ENCODE assay signal across 8 cellular contexts in genomic region chr9:129834489-129835127, GRCh38. TPM values are rescaled to one million over a fixed set of nuclear protein-coding genes. Genes with fewer than 3 reads are reported as not detected.
A peak's percentile ranks its signal among the peaks of the same experiment; 100 is the strongest.
DNase-seq lines count a peak whose midpoint lies in the region; TF ChIP-seq lines count a peak whose summit lies in the region.

No MANE protein-coding gene starts in this region.

- peaks cover 42% of the 10 kb centered on the region for H3K79me2 ChIP-seq in hepatocyte

- WGBS in hepatocyte (ENCODE audit: low lambda C conversion rate, missing lambda C conversion rate), result 5% methylated on average over 31 of the region's 32 CpGs
- 2 to 3% (median 2%) methylated on average over 26 to 32 of the region's 32 CpGs for WGBS in spleen, 5 donors

- peak overlapping the region; percentile 93 for H2AFZ ChIP-seq in hepatocyte

- H4K20me1 ChIP-seq in hepatocyte (ENCODE audit: insufficient read depth, poor library complexity, severe bottlenecking), result no peaks in the 10 kb centered on the region

- peak overlapping the region; percentile 99 for H3K27ac Mint-ChIP-seq in activated naive CD8-positive, alpha-beta T cell treated with anti-CD3 and anti-CD28 coated beads for 36 hours

- TF ChIP-seq CTCF in hepatocyte (IDR thresholded peaks at IDR 0.05; ENCODE audit: poor library complexity) (no peak), spleen (IDR thresholded peaks at IDR 0.05 in 8 of 11, conservative IDR thresholded peaks at IDR 0.05 in 3 of 11) (no peak)

- in situ Hi-C loops in HAP-1 (cut with MboI; ENCODE audit: low sequenced_read_pairs), result no loop called here

- no peaks in the 10 kb centered on the region for H3K9me2 ChIP-seq in hepatocyte (replicated peaks; ENCODE audit: insufficient read depth)

- H3K27me3 ChIP-seq in HAP-1 (ENCODE audit: low read depth), result no peaks in the 10 kb centered on the region
- H3K27me3 ChIP-seq in NT2/D1 (ENCODE audit: insufficient read depth, insufficient read length), result peaks cover 3% of the 10 kb centered on the region
- H3K27me3 ChIP-seq in hepatocyte, result no peaks in the 10 kb centered on the region
- H3K27me3 ChIP-seq in spleen (replicated peaks in 1 of 7), result no peaks in the 10 kb centered on the region

- H3K9me3 Mint-ChIP-seq in activated naive CD8-positive, alpha-beta T cell treated with anti-CD3 and anti-CD28 coated beads for 36 hours, result no peaks in the 10 kb centered on the region

- H3K36me3 Mint-ChIP-seq in activated naive CD8-positive, alpha-beta T cell treated with anti-CD3 and anti-CD28 coated beads for 36 hours, result peaks cover 37% of the 10 kb centered on the region

- H3K9ac ChIP-seq in ES-I3 (ENCODE audit: low read depth, low read length) (peak overlapping the region; percentile 86), NT2/D1 (ENCODE audit: insufficient read length, low read depth) (peak overlapping the region; percentile 95)

- H3K4me2 ChIP-seq in hepatocyte, result peak overlapping the region; percentile 88

- H3K4me1 ChIP-seq in ES-I3 (ENCODE audit: insufficient read depth, low read length), result peaks cover 12% of the 10 kb centered on the region; the same call in 1 of the 2 replicates
- H3K4me1 ChIP-seq in HAP-1, result peaks cover 9% of the 10 kb centered on the region
- H3K4me1 ChIP-seq in NT2/D1 (ENCODE audit: insufficient read depth, insufficient read length), result peaks cover 9% of the 10 kb centered on the region
- no peaks in the 10 kb centered on the region for H3K4me1 ChIP-seq in hepatocyte (ENCODE audit: insufficient read depth)
- H3K4me1 ChIP-seq in spleen, result peaks cover 26 to 65% (median 53%) of the 10 kb centered on the region in 6 donors

- DNase-seq in HAP-1 (ENCODE audit: low spot score in 2 of 2) (no peak), NT2/D1 (ENCODE audit: low read depth, low spot score) (no peak), hepatocyte (ENCODE audit: low spot score) (peak; percentile 23), spleen (peak; percentile 87), superior temporal gyrus (ENCODE audit: extremely low spot score) (no peak), inferior parietal cortex (ENCODE audit: extremely low spot score) (no peak)
- DNase-seq in activated naive CD8-positive, alpha-beta T cell treated with anti-CD3 and anti-CD28 coated beads for 36 hours, result peak; percentile 35

- H3K9me3 ChIP-seq in ES-I3 (ENCODE audit: control insufficient read depth, insufficient read depth, low read length) (no peaks in the 10 kb centered on the region), HAP-1 (no peaks in the 10 kb centered on the region), NT2/D1 (ENCODE audit: insufficient read depth, low read length) (no peaks in the 10 kb centered on the region), hepatocyte (ENCODE audit: low read depth) (no peaks in the 10 kb centered on the region), spleen (no peaks in the 10 kb centered on the region)

- H3K27me3 Mint-ChIP-seq in activated naive CD8-positive, alpha-beta T cell treated with anti-CD3 and anti-CD28 coated beads for 36 hours, result no peaks in the 10 kb centered on the region

- H3K4me3 ChIP-seq in HAP-1, result peak overlapping the region; percentile 84
- H3K4me3 ChIP-seq in NT2/D1 (ENCODE audit: insufficient read length, low read depth), result peak overlapping the region; percentile 99
- H3K4me3 ChIP-seq in hepatocyte, result peak overlapping the region; percentile 77
- peak overlapping the region; percentile 58 to 97 (median 94) for H3K4me3 ChIP-seq in spleen

- intact Hi-C loops in spleen (cut with DNase I; ENCODE audit: low total_unique reads), result no loop called here

- H3K36me3 ChIP-seq in ES-I3 (ENCODE audit: insufficient read depth, low read length), result peaks cover 7% of the 10 kb centered on the region
- H3K36me3 ChIP-seq in HAP-1 (replicated peaks), result peaks cover 33% of the 10 kb centered on the region
- H3K36me3 ChIP-seq in NT2/D1 (ENCODE audit: insufficient read depth, insufficient read length, low read length), result peaks cover 44% of the 10 kb centered on the region
- H3K36me3 ChIP-seq in hepatocyte (replicated peaks; ENCODE audit: insufficient read depth, low read depth), result no peaks in the 10 kb centered on the region
- peaks cover 0 to 52% (median 34%) of the 10 kb centered on the region in 6 donors for H3K36me3 ChIP-seq in spleen

- peak overlapping the region; percentile 99 for H3K4me3 Mint-ChIP-seq in activated naive CD8-positive, alpha-beta T cell treated with anti-CD3 and anti-CD28 coated beads for 36 hours

- H3K4me1 Mint-ChIP-seq in activated naive CD8-positive, alpha-beta T cell treated with anti-CD3 and anti-CD28 coated beads for 36 hours, result peaks cover 48% of the 10 kb centered on the region

- H3K27ac ChIP-seq in hepatocyte (peak overlapping the region; percentile 83), spleen (peak overlapping the region; percentile 89 to 95 (median 92))

- TF ChIP-seq POLR2A in spleen (IDR thresholded peaks at IDR 0.05), result no peak

RNA-seq across cellular contexts. Expression of gene C9orf78, which starts 0.5 kb away (rescaled TPM):
- 10 to 100 TPM; 66.3 to 68.2 TPM for total RNA-seq in activated naive CD8-positive, alpha-beta T cell treated with anti-CD3 and anti-CD28 coated beads for 36 hours
- total RNA-seq in hepatocyte, result 43.8 and 48.3 TPM in 2 replicates
- polyA plus RNA-seq in hepatocyte, result 47.9 and 48.6 TPM in 2 replicates
- 100 to 1,000 TPM in 1 of 7 donors, 10 to 100 TPM in 6; 35.6 to 105 (median 47.3) TPM for total RNA-seq in spleen
- 10 to 100 TPM; 51.5 to 68.9 (median 66.3) TPM for polyA plus RNA-seq in spleen

RNA-seq across cellular contexts. Expression of gene USP20, which starts 0.7 kb away (rescaled TPM):
- total RNA-seq in activated naive CD8-positive, alpha-beta T cell treated with anti-CD3 and anti-CD28 coated beads for 36 hours, result 10 to 100 TPM; 51.1 to 55.4 TPM
- total RNA-seq in hepatocyte, result 10.6 and 11.2 TPM in 2 replicates
- 25.3 and 29.0 TPM in 2 replicates for polyA plus RNA-seq in hepatocyte
- 10 to 100 TPM; 29.7 to 55.3 (median 39.4) TPM for total RNA-seq in spleen
- polyA plus RNA-seq in spleen, result 10 to 100 TPM; 38.1 to 83.7 (median 67.6) TPM

RNA-seq across cellular contexts. Expression of gene TOR1A, which starts 10.7 kb away (rescaled TPM):
- total RNA-seq in activated naive CD8-positive, alpha-beta T cell treated with anti-CD3 and anti-CD28 coated beads for 36 hours, result 10 to 100 TPM; 42.6 to 42.8 TPM
- total RNA-seq in hepatocyte (38.7 and 44.8 TPM in 2 replicates), spleen (10 to 100 TPM; 27.7 to 49.5 (median 32.5) TPM)
- polyA plus RNA-seq in hepatocyte (40.2 and 50.4 TPM in 2 replicates), spleen (10 to 100 TPM; 13.3 to 20.0 (median 16.5) TPM)

RNA-seq across cellular contexts. Expression of gene TOR1B, which starts 31.6 kb away (rescaled TPM):
- 10 to 100 TPM; 18.7 to 19.8 TPM for total RNA-seq in activated naive CD8-positive, alpha-beta T cell treated with anti-CD3 and anti-CD28 coated beads for 36 hours
- total RNA-seq in hepatocyte, result 28.1 and 34.6 TPM in 2 replicates
- polyA plus RNA-seq in hepatocyte, result 7.7 and 11.5 TPM in 2 replicates
- total RNA-seq in spleen, result 10 to 100 TPM; 16.1 to 38.0 (median 18.9) TPM
- polyA plus RNA-seq in spleen, result 1 to 10 TPM; 5.3 to 8.3 (median 6.3) TPM

Comparison
In these comparisons a context has a peak if more than half of its experiments do, and no peak if none do; other contexts are left out.
1. DNase-seq: peak in activated naive CD8-positive, alpha-beta T cell treated with anti-CD3 and anti-CD28 coated beads for 36 hours (single experiment), hepatocyte (single experiment) and spleen (single experiment); none in HAP-1 (0 of 2), NT2/D1 (single experiment), superior temporal gyrus (single experiment) and inferior parietal cortex (single experiment).
2. Peak in every context shown above with its lines, with median percentiles within 50 percentile points of each other: H3K4me3 ChIP-seq.